Comparison of ENCODE assay signal across 18 cellular contexts in the genomic region with DNA sequence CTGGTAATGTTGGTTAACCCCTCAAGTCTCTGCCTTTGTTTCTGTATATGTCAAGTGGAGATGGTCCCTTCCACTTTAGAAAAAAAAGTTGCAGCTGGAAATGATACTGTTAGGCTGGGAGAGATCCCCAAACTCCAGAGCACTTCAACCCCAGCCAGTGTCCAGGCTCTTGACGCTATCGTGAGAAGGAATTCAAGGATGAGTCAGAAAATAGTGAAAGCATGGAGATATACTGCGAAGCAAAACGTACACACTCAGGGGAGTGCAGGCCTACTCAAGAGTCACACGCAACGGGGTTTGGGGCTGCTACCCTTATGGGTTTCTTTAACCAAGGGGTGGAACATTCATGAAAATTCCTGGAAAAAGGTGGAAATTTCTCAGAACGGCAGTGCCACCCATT. TPM values are rescaled to one million over a fixed set of nuclear protein-coding genes. Genes with fewer than 3 reads are reported as not detected.
DNase-seq lines count a peak whose midpoint lies in the region; ATAC-seq, FAIRE-seq and TF ChIP-seq lines count a peak whose summit lies in the region.
"Had no signal": no experiment of that assay in that cellular context is flagged by ENCODE, and none has a peak within 500 bp of the region (broad histone marks: within the 10 kb centered on the region; RNA-seq: fewer than 3 reads in every experiment).

No MANE protein-coding gene starts in this region.

- H3K36me3 ChIP-seq in cardiac muscle cell (no peaks in the 10 kb centered on the region), pancreas (no peaks in the 10 kb centered on the region)

- peaks cover 4% of the 10 kb centered on the region for H3K36me3 Mint-ChIP-seq in glutamatergic neuron (ENCODE audit: unreplicated experiment)

- DNase-seq in cardiac muscle cell (ENCODE audit: low read depth in 1 of 2, low spot score in 1 of 2) (peak in 1 of 2 donors; percentile 55), Right ventricle myocardium superior (no peak), fibroblast of villous mesenchyme (ENCODE audit: low read depth) (peak; percentile 71), pancreas (no peak), glutamatergic neuron (no peak), NCI-H345 treated with DMSO at 0.1 percent for 48 hours (lab: John Stamatoyannopoulos, UW; ENCODE audit: unreplicated experiment) (no peak), AG08395 (ENCODE audit: low spot score) (no peak)
- DNase-seq: AML-193; Caco-2; CD8-positive, alpha-beta memory T cell; DND-41; GF-D8; GOT3; H9 had no signal

- H3K27me3 Mint-ChIP-seq in glutamatergic neuron (ENCODE audit: unreplicated experiment), result peaks cover 4% of the 10 kb centered on the region
- H3K27me3 Mint-ChIP-seq: CD8-positive, alpha-beta memory T cell had no signal

- H3K27ac ChIP-seq in cardiac muscle cell (peak overlapping the region; percentile 90), pancreas (peak overlapping the region in 3 of 4 donors; percentile 41 to 69 (median 42))
- H3K27ac ChIP-seq: 22Rv1, BLaER1 had no signal

- H3K9me3 ChIP-seq in cardiac muscle cell (ENCODE audit: low read depth), result no peaks in the 10 kb centered on the region
- no peaks in the 10 kb centered on the region for H3K9me3 ChIP-seq in pancreas
- H3K9me3 ChIP-seq: BLaER1, Caco-2 had no signal

- H3K4me3 ChIP-seq in cardiac muscle cell (no peak overlapping the region), fibroblast of villous mesenchyme (ENCODE audit: low read depth, low read length) (no peak overlapping the region), pancreas (no peak overlapping the region)
- H3K4me3 ChIP-seq: BLaER1 had no signal

- intact Hi-C loops in Right ventricle myocardium superior (cut with DNase I) (no loop called here), pancreas (cut with DNase I) (no loop called here)

- FAIRE-seq in pancreas (lab: Jason Lieb, UNC), result no peak
- FAIRE-seq: GM19239 had no signal

- TF ChIP-seq CTCF in cardiac muscle cell (IDR thresholded peaks at IDR 0.05; ENCODE audit: low read depth, low read length) (no peak), fibroblast of villous mesenchyme (IDR thresholded peaks at IDR 0.05; ENCODE audit: insufficient read depth, low read depth, low read length) (no peak), pancreas (IDR thresholded peaks at IDR 0.05) (no peak), glutamatergic neuron (IDR thresholded peaks at IDR 0.05; ENCODE audit: partially characterized antibody, unreplicated experiment) (no peak)

- H3K4me1 Mint-ChIP-seq in glutamatergic neuron (ENCODE audit: low read depth, unreplicated experiment), result no peaks in the 10 kb centered on the region

- peaks cover 29% of the 10 kb centered on the region for H3K4me1 ChIP-seq in cardiac muscle cell (ENCODE audit: low read depth)
- H3K4me1 ChIP-seq in pancreas, result peaks cover 15 to 28% (median 24%) of the 10 kb centered on the region in 3 donors

- ATAC-seq in Right ventricle myocardium superior (ENCODE audit: poor library complexity), result no peak
- no peak for ATAC-seq in pancreas

- WGBS in pancreas, 2 donors, result 87 to 90% methylated on average over 7 of the region's 7 CpGs

- no peaks in the 10 kb centered on the region for H3K9me3 Mint-ChIP-seq in glutamatergic neuron (ENCODE audit: unreplicated experiment)
- H3K9me3 Mint-ChIP-seq: CD8-positive, alpha-beta memory T cell; H9 had no signal

- H3K4me3 Mint-ChIP-seq in glutamatergic neuron (ENCODE audit: unreplicated experiment), result no peak overlapping the region
- H3K4me3 Mint-ChIP-seq: CD8-positive, alpha-beta memory T cell; H9 had no signal

- H3K27ac Mint-ChIP-seq in glutamatergic neuron (ENCODE audit: unreplicated experiment), result no peak overlapping the region
- H3K27ac Mint-ChIP-seq: CD8-positive, alpha-beta memory T cell had no signal

- no peaks in the 10 kb centered on the region for H3K27me3 ChIP-seq in cardiac muscle cell
- H3K27me3 ChIP-seq in pancreas, result no peaks in the 10 kb centered on the region
- H3K27me3 ChIP-seq: BLaER1 had no signal

RNA-seq across cellular contexts. Expression of a gene that starts 24.9 kb away (rescaled TPM):
- not detected in 2 replicates for total RNA-seq in cardiac muscle cell
- 0.49 and 0.81 TPM in 2 replicates for polyA plus RNA-seq in cardiac muscle cell
- not detected for total RNA-seq in Right ventricle myocardium superior
- total RNA-seq in fibroblast of villous mesenchyme, result not detected in 2 replicates
- not detected for total RNA-seq in pancreas
- polyA plus RNA-seq in pancreas, result not detected
- total RNA-seq in glutamatergic neuron (ENCODE audit: unreplicated experiment), result not detected
- total RNA-seq: A673; Caco-2; CD8-positive, alpha-beta memory T cell; H9 had no signal
- polyA plus RNA-seq: CD8-positive, alpha-beta memory T cell had no signal
